Comparison of ENCODE assay signal across 13 cellular contexts in the genomic region with DNA sequence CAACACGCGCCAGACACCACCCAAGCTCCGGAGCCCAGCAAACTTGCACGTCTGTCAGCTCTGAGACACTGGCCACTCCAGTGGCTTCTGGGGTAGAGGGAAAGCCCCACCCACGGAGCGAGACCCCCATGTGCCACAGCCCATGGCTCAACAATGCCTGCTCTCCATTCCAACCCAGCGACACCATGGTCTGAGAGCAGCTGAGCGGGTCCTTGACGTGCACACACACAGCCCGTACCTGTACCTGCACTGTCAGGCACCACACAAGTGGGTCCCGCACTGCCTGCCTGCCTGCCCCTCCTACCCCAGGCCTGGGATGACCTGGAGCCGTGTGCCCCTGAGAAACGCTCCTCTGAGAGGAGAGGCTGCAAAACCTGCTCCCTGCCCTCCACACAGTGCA.
A peak's percentile ranks its signal among the peaks of the same experiment; 100 is the strongest.
DNase-seq lines count a peak whose midpoint lies in the region; ATAC-seq, FAIRE-seq and TF ChIP-seq lines count a peak whose summit lies in the region.
"Had no signal": no experiment of that assay in that cellular context is flagged by ENCODE, and none has a peak within 500 bp of the region (broad histone marks: within the 10 kb centered on the region; RNA-seq: fewer than 3 reads in every experiment).

No MANE protein-coding gene starts in this region.

- H3K9me3 ChIP-seq in H9 (ENCODE audit: control insufficient read depth, low read depth, low read length) (no peaks in the 10 kb centered on the region), H1 (ENCODE audit: insufficient read depth in 2 of 2, low read depth in 1 of 2, low read length in 1 of 2) (no peaks in the 10 kb centered on the region), ovary (no peaks in the 10 kb centered on the region), WERI-Rb-1 (ENCODE audit: severe bottlenecking) (no peaks in the 10 kb centered on the region)
- H3K9me3 ChIP-seq: gastrocnemius medialis had no signal

- H3K27ac ChIP-seq in H9 (ENCODE audit: insufficient read length, low read depth, low read length) (no peak overlapping the region), H1 (ENCODE audit: low read depth, low read length) (peak overlapping the region; percentile 19), ovary (peak overlapping the region; percentile 61 to 73), WERI-Rb-1 (no peak overlapping the region)
- H3K27ac ChIP-seq: gastrocnemius medialis had no signal

- H2BK12ac ChIP-seq in H9 (ENCODE audit: insufficient read length, low read depth, low read length) (no peak overlapping the region), H1 (ENCODE audit: low read depth, low read length) (peak overlapping the region; percentile 46; the same call in 1 of the 2 replicates)

- no peak overlapping the region for H2AK5ac ChIP-seq in H9 (ENCODE audit: insufficient read length, low read length)
- no peak overlapping the region for H2AK5ac ChIP-seq in H1 (ENCODE audit: low read depth, low read length)

- H4K91ac ChIP-seq in H9 (ENCODE audit: insufficient read length, low read depth, low read length) = no peak overlapping the region
- H4K91ac ChIP-seq in H1 (replicated peaks; ENCODE audit: insufficient read length, low read length) = peak overlapping the region; percentile 25

- H3K4me3 ChIP-seq in H1 (ENCODE audit: extremely low read depth in 1 of 4, insufficient read depth in 2 of 4, low read depth in 3 of 4, low read length in 4 of 4) (no peak overlapping the region), ovary (no peak overlapping the region), WERI-Rb-1 (ENCODE audit: low read depth, low read length) (no peak overlapping the region)
- H3K4me3 ChIP-seq: gastrocnemius medialis had no signal

- ATAC-seq in GM21723 (IDR thresholded peaks at IDR 0.05; ENCODE audit: unreplicated experiment) = no peak
- ATAC-seq: gastrocnemius medialis had no signal

- H3K36me3 ChIP-seq in H1 (ENCODE audit: control insufficient read depth in 2 of 4, insufficient read depth in 4 of 4, low read length in 3 of 4) (no peaks in the 10 kb centered on the region), ovary (no peaks in the 10 kb centered on the region), WERI-Rb-1 (no peaks in the 10 kb centered on the region)
- H3K36me3 ChIP-seq: gastrocnemius medialis had no signal

- TF ChIP-seq RAD21 in H1 (IDR thresholded peaks at IDR 0.05 in 1 of 2, conservative IDR thresholded peaks at IDR 0.05 in 1 of 2; ENCODE audit: low read depth in 2 of 2, low read length in 2 of 2) = no peak

- TF ChIP-seq CTCF in H9 (conservative IDR thresholded peaks at IDR 0.05) (no peak), H1 (IDR thresholded peaks at IDR 0.05; ENCODE audit: control extremely low read depth in 1 of 3, insufficient read depth in 1 of 3, low read depth in 1 of 3, low read length in 3 of 3) (no peak), ovary (IDR thresholded peaks at IDR 0.05) (no peak), WERI-Rb-1 (IDR thresholded peaks at IDR 0.05; ENCODE audit: low read depth, low read length) (no peak)

- H3K4me3 Mint-ChIP-seq in activated naive CD4-positive, alpha-beta T cell treated with anti-CD3 and anti-CD28 coated beads, Interleukin-2, amount 10 ng/mL, durations not matched to agents 7 days and 5 days = no peak overlapping the region
- peak overlapping the region in 1 of 2 experiments; percentile 33; a peak in 2 of 5 replicates for H3K4me3 Mint-ChIP-seq in H9
- H3K4me3 Mint-ChIP-seq: dendritic cell treated with granulocyte-macrophage colony-stimulating factor and Interleukin-4, amounts not matched to agents 40 ng/mL and 50 ng/mL, for 4 days had no signal

- WGBS in H9 (ENCODE audit: extremely low coverage, insufficient read length, low lambda C conversion rate) = no CpG with 5 or more reads among the region's 13 CpGs
- 88% methylated on average over 13 of the region's 13 CpGs; no CpG with 5 or more reads in 1 of the 2 experiments for WGBS in H1 (ENCODE audit: extremely low coverage in 1 of 2, insufficient coverage in 1 of 2, insufficient read length in 1 of 2, insufficient replicate concordance in 2 of 2, low coverage in 1 of 2, low lambda C conversion rate in 2 of 2, missing lambda C conversion rate in 1 of 2), 2 experiments
- WGBS in ovary, 3 donors = 70 to 79% (median 73%) methylated on average over 12 to 13 of the region's 13 CpGs

- CTCF ChIA-PET in activated naive CD4-positive, alpha-beta T cell treated with anti-CD3 and anti-CD28 coated beads, Interleukin-2, amount 10 ng/mL, durations not matched to agents 7 days and 5 days (lab: Charles Lee) = no interaction called here
- CTCF ChIA-PET in H1 (lab: Charles Lee; ENCODE audit: partially characterized antibody) = interaction anchor here (0.6 to 4.2 kb wide), 14 partner anchors 9 to 690 kb away, joined by 3 to 42 read pairs (median 8); no protein-coding TSS in a partner anchor

- no peaks in the 10 kb centered on the region for H4K20me1 ChIP-seq in H9 (ENCODE audit: control insufficient read depth, insufficient read depth, insufficient read length)
- H4K20me1 ChIP-seq in H1 (replicated peaks in 1 of 2; ENCODE audit: control insufficient read depth in 1 of 2, insufficient read depth in 2 of 2, low read length in 2 of 2) = peaks cover 30 to 37% of the 10 kb centered on the region in 2 experiments

- H3K23me2 ChIP-seq in H9 (ENCODE audit: insufficient read length, low read depth, low read length, poor library complexity, severe bottlenecking) (no peaks in the 10 kb centered on the region), H1 (ENCODE audit: low read depth, low read length) (peaks cover 2% of the 10 kb centered on the region; the same call in 1 of the 2 replicates)

- H3K4me1 Mint-ChIP-seq in activated naive CD4-positive, alpha-beta T cell treated with anti-CD3 and anti-CD28 coated beads, Interleukin-2, amount 10 ng/mL, durations not matched to agents 7 days and 5 days = peaks cover 34% of the 10 kb centered on the region
- H3K4me1 Mint-ChIP-seq in H9 = peaks cover 69 to 84% of the 10 kb centered on the region in 2 experiments

- H2AFZ ChIP-seq in H9 (ENCODE audit: low read length) (no peak overlapping the region), H1 (ENCODE audit: low read length) (no peak overlapping the region)

- DNase-seq in activated naive CD4-positive, alpha-beta T cell treated with anti-CD3 and anti-CD28 coated beads, Interleukin-2, amount 10 ng/mL, durations not matched to agents 7 days and 5 days = no peak
- no peak for DNase-seq in activated naive CD4-positive, alpha-beta T cell treated with Interleukin-2 at 50 U/mL for 16 hours
- DNase-seq in H9 (no peak), H1 (ENCODE audit: low read depth in 1 of 2, low spot score in 2 of 2) (no peak), ovary (no peak), globus pallidus (ENCODE audit: low spot score) (no peak), WERI-Rb-1 (no peak)
- DNase-seq: gastrocnemius medialis, NCI-H1436 treated with DMSO at 0.1 percent for 48 hours had no signal

- H3K4me2 ChIP-seq in H9 (ENCODE audit: insufficient read depth, insufficient read length, low read length) (no peak overlapping the region), H1 (ENCODE audit: insufficient read depth in 1 of 2, low read depth in 2 of 2, low read length in 2 of 2) (peak overlapping the region; percentile 48 to 71; a peak in 2 of 4 replicates)

- H3K4me1 ChIP-seq in H9 (ENCODE audit: insufficient read depth, low read length) = peaks cover 19% of the 10 kb centered on the region; the same call in 1 of the 2 replicates
- peaks cover 16 to 71% (median 60%) of the 10 kb centered on the region in 4 experiments for H3K4me1 ChIP-seq in H1 (replicated peaks in 1 of 4; ENCODE audit: control insufficient read depth in 3 of 4, insufficient read depth in 4 of 4, low read length in 3 of 4)
- H3K4me1 ChIP-seq in ovary (ENCODE audit: insufficient read depth) = peaks cover 40% of the 10 kb centered on the region

- H2BK120ac ChIP-seq in H9 (ENCODE audit: low read depth, low read length, poor library complexity, severe bottlenecking) (no peak overlapping the region), H1 (replicated peaks; ENCODE audit: low read depth, low read length) (no peak overlapping the region)

- H3K79me2 ChIP-seq in H9 (ENCODE audit: insufficient read depth, low read length) (no peaks in the 10 kb centered on the region; the same call in 1 of the 2 replicates), H1 (ENCODE audit: control insufficient read depth in 1 of 2, insufficient read depth in 2 of 2, low read length in 2 of 2) (peaks cover 0 to 67% of the 10 kb centered on the region in 2 experiments; a peak in 2 of 4 replicates)

- H3K23ac ChIP-seq in H9 (ENCODE audit: insufficient read length, low read depth, low read length) = no peak overlapping the region
- H3K23ac ChIP-seq in H1 (ENCODE audit: insufficient read length) = no peak overlapping the region

- H2BK15ac ChIP-seq in H9 (ENCODE audit: low read depth, low read length) = no peak overlapping the region
- 0 out of 2 replicates have a peak overlapping the region, but pooled peaks have one; percentile 29 for H2BK15ac ChIP-seq in H1 (ENCODE audit: low read length)

- H4K5ac ChIP-seq in H9 (ENCODE audit: insufficient read length, low read depth, low read length) (no peak overlapping the region), H1 (ENCODE audit: insufficient read length, low read depth, low read length) (no peak overlapping the region)

- H3K27me3 ChIP-seq in H9 (ENCODE audit: insufficient read depth, low read length) (no peaks in the 10 kb centered on the region), H1 (replicated peaks in 1 of 4; ENCODE audit: control insufficient read depth in 3 of 4, extremely low read depth in 1 of 4, insufficient read depth in 3 of 4, low read length in 3 of 4) (no peaks in the 10 kb centered on the region), ovary (no peaks in the 10 kb centered on the region), WERI-Rb-1 (ENCODE audit: insufficient read depth, low read depth, severe bottlenecking) (no peaks in the 10 kb centered on the region)
- H3K27me3 ChIP-seq: gastrocnemius medialis had no signal

- H3K14ac ChIP-seq in H9 (ENCODE audit: insufficient read depth, low read length) = no peak overlapping the region; the same call in 1 of the 2 replicates
- H3K14ac ChIP-seq in H1 (ENCODE audit: insufficient read length) = no peak overlapping the region

- H3K4ac ChIP-seq in H9 (ENCODE audit: low read depth, low read length) (no peak overlapping the region), H1 (replicated peaks; ENCODE audit: insufficient read length, low read depth, low read length) (no peak overlapping the region)

- no peak overlapping the region for H4K8ac ChIP-seq in H9 (replicated peaks; ENCODE audit: insufficient read length, low read depth, low read length)
- no peak overlapping the region for H4K8ac ChIP-seq in H1 (ENCODE audit: extremely low read depth, insufficient read depth, low read length)

- TF ChIP-seq EP300 in H1 (IDR thresholded peaks at IDR 0.05; ENCODE audit: borderline replicate concordance in 1 of 2, low read depth in 2 of 2, low read length in 2 of 2) = no peak
- no peak for TF ChIP-seq EP300 in ovary (IDR thresholded peaks at IDR 0.05)

- peaks cover 17% of the 10 kb centered on the region for H3K36me3 Mint-ChIP-seq in activated naive CD4-positive, alpha-beta T cell treated with anti-CD3 and anti-CD28 coated beads, Interleukin-2, amount 10 ng/mL, durations not matched to agents 7 days and 5 days
- peaks cover 9 to 14% (median 10%) of the 10 kb centered on the region in 3 experiments; a peak in 6 of 7 replicates for H3K36me3 Mint-ChIP-seq in H9 (ENCODE audit: insufficient read depth in 1 of 3, low read depth in 3 of 3)

- H3K27me3 Mint-ChIP-seq in activated naive CD4-positive, alpha-beta T cell treated with anti-CD3 and anti-CD28 coated beads, Interleukin-2, amount 10 ng/mL, durations not matched to agents 7 days and 5 days = no peaks in the 10 kb centered on the region
- no peaks in the 10 kb centered on the region; the same call in 1 of the 2 replicates for H3K27me3 Mint-ChIP-seq in H9 (ENCODE audit: low read depth)
- H3K27me3 Mint-ChIP-seq: dendritic cell treated with granulocyte-macrophage colony-stimulating factor and Interleukin-4, amounts not matched to agents 40 ng/mL and 50 ng/mL, for 4 days had no signal

- TF ChIP-seq POLR2A in H1 (IDR thresholded peaks at IDR 0.05; ENCODE audit: control extremely low read depth in 1 of 2, low read depth in 2 of 2, low read length in 2 of 2) (no peak), ovary (IDR thresholded peaks at IDR 0.05) (no peak)

- H3K56ac ChIP-seq in H9 (ENCODE audit: insufficient read length, low read depth, low read length) (no peak overlapping the region), H1 (replicated peaks; ENCODE audit: insufficient read length, low read depth, low read length) (no peak overlapping the region)

- no peak for FAIRE-seq in H1 (lab: Jason Lieb, UNC)
- FAIRE-seq: GM18507, RCC 7860 had no signal

- H3K9ac ChIP-seq in H9 (ENCODE audit: extremely low read depth, insufficient read length, low read length) (no peak overlapping the region), H1 (replicated peaks in 1 of 4; ENCODE audit: extremely low read depth in 1 of 4, low read depth in 3 of 4, low read length in 3 of 4) (peak overlapping the region in 1 of 4 experiments; percentile 13; a peak in 3 of 7 replicates)

- no peak overlapping the region for H2BK5ac ChIP-seq in H9 (ENCODE audit: insufficient read length, low read length)
- H2BK5ac ChIP-seq in H1 (ENCODE audit: low read depth, low read length) = peak overlapping the region; percentile 35; the same call in 1 of the 2 replicates

- H3K27ac Mint-ChIP-seq in activated naive CD4-positive, alpha-beta T cell treated with anti-CD3 and anti-CD28 coated beads, Interleukin-2, amount 10 ng/mL, durations not matched to agents 7 days and 5 days = peak overlapping the region; percentile 14
- H3K27ac Mint-ChIP-seq in H9 = peak overlapping the region in 2 of 3 experiments; percentile 71 to 86; a peak in 6 of 7 replicates
- H3K27ac Mint-ChIP-seq: dendritic cell treated with granulocyte-macrophage colony-stimulating factor and Interleukin-4, amounts not matched to agents 40 ng/mL and 50 ng/mL, for 4 days had no signal

- H3K9me3 Mint-ChIP-seq in activated naive CD4-positive, alpha-beta T cell treated with anti-CD3 and anti-CD28 coated beads, Interleukin-2, amount 10 ng/mL, durations not matched to agents 7 days and 5 days = no peaks in the 10 kb centered on the region
- H3K9me3 Mint-ChIP-seq in H9 = no peaks in the 10 kb centered on the region; a peak in 1 of 5 replicates
- H3K9me3 Mint-ChIP-seq: dendritic cell treated with granulocyte-macrophage colony-stimulating factor and Interleukin-4, amounts not matched to agents 40 ng/mL and 50 ng/mL, for 4 days had no signal

- H3K79me1 ChIP-seq in H9 (ENCODE audit: insufficient read depth, low read depth, low read length, poor library complexity, severe bottlenecking) (no peaks in the 10 kb centered on the region), H1 (ENCODE audit: low read depth, low read length) (peaks cover 23% of the 10 kb centered on the region)

- intact Hi-C loops in ovary (cut with DNase I) = no loop called here

- no peak overlapping the region for H3K18ac ChIP-seq in H9 (ENCODE audit: insufficient read length, low read depth, low read length)
- H3K18ac ChIP-seq in H1 (ENCODE audit: extremely low read depth, low read length) = no peak overlapping the region

- H2BK20ac ChIP-seq in H9 (ENCODE audit: low read depth, low read length, poor library complexity, severe bottlenecking) (no peak overlapping the region), H1 (ENCODE audit: low read length) (no peak overlapping the region)

- POLR2A ChIA-PET in H1 (lab: Charles Lee; ENCODE audit: partially characterized antibody) = interaction anchor here (0.7 to 4.1 kb wide), 8 partner anchors 9 to 270 kb away, joined by 3 to 15 read pairs (median 7); a partner anchor contains a TSS

- no peak overlapping the region for H3T11ph ChIP-seq in H9 (ENCODE audit: low read length)

Comparison
In these comparisons a context has a peak if more than half of its experiments do, and no peak if none do; other contexts are left out.
1. H3K27ac ChIP-seq: peak in H1 (single experiment) and ovary (2 of 2); none in H9 (single experiment) and WERI-Rb-1 (single experiment).